Comparison of ENCODE assay signal across 2 cellular contexts in genomic region chr4:33078145-33078544, GRCh38.
TF ChIP-seq lines count a peak whose summit lies in the region.

No MANE protein-coding gene starts in this region.

TF ChIP-seq in liver, 16 proteins besides CTCF, POLR2A, EP300 and RAD21 (continued from another document):
- peak in 1 of 2 donors; percentile 42 for TF ChIP-seq JUND (IDR thresholded peaks at IDR 0.05)
- peak; percentile 16 for TF ChIP-seq FOXA1 (IDR thresholded peaks at IDR 0.05)
- no peak for TF ChIP-seq EGR1 (IDR thresholded peaks at IDR 0.05; ENCODE audit: low read depth in 2 of 2)
- TF ChIP-seq ZBTB33 (IDR thresholded peaks at IDR 0.05) = no peak
- TF ChIP-seq, protein P1, sequence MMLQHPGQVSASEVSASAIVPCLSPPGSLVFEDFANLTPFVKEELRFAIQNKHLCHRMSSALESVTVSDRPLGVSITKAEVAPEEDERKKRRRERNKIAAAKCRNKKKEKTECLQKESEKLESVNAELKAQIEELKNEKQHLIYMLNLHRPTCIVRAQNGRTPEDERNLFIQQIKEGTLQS (IDR thresholded peaks at IDR 0.05) = no peak
- TF ChIP-seq RXRA (IDR thresholded peaks at IDR 0.05) = peak in 1 of 2 donors; percentile 60
- no peak for TF ChIP-seq TAF1 (conservative IDR thresholded peaks at IDR 0.05)
- TF ChIP-seq FOXA2 (IDR thresholded peaks at IDR 0.05) = peak; percentile 32
- TF ChIP-seq SP1 (IDR thresholded peaks at IDR 0.05) = peak; percentile 32
- no peak for TF ChIP-seq NR2F2 (IDR thresholded peaks at IDR 0.05)
- TF ChIP-seq GABPA (IDR thresholded peaks at IDR 0.05 in 1 of 2, conservative IDR thresholded peaks at IDR 0.05 in 1 of 2) = peak in 1 of 2 donors; percentile 35

TF ChIP-seq in HepG2, 621 proteins besides CTCF, POLR2A, EP300 and RAD21 (continued from another document):
- TF ChIP-seq AKNA (CRISPR knock-in tag; IDR thresholded peaks at IDR 0.05; ENCODE audit: borderline replicate concordance) (no peak), FOXO1 (CRISPR knock-in tag; IDR thresholded peaks at IDR 0.05) (no peak), ARID5B (CRISPR knock-in tag; IDR thresholded peaks at IDR 0.05) (no peak), MLX (CRISPR knock-in tag; IDR thresholded peaks at IDR 0.05) (no peak), MYNN (CRISPR knock-in tag; IDR thresholded peaks at IDR 0.05; ENCODE audit: low read depth) (no peak), ZNF609 (CRISPR knock-in tag; IDR thresholded peaks at IDR 0.05; ENCODE audit: borderline replicate concordance) (no peak), IKZF5 (CRISPR knock-in tag; IDR thresholded peaks at IDR 0.05) (no peak), ZNF256 (CRISPR knock-in tag; conservative IDR thresholded peaks at IDR 0.05) (no peak), ZMYM2 (CRISPR knock-in tag; IDR thresholded peaks at IDR 0.05) (no peak), E2F2 (CRISPR knock-in tag; IDR thresholded peaks at IDR 0.05; ENCODE audit: borderline replicate concordance) (no peak), ZBTB21 (CRISPR knock-in tag; IDR thresholded peaks at IDR 0.05) (no peak), ZNF205 (CRISPR knock-in tag; IDR thresholded peaks at IDR 0.05) (no peak), ZNF790 (CRISPR knock-in tag; IDR thresholded peaks at IDR 0.05; ENCODE audit: borderline replicate concordance) (no peak)
- TF ChIP-seq, protein P2, sequence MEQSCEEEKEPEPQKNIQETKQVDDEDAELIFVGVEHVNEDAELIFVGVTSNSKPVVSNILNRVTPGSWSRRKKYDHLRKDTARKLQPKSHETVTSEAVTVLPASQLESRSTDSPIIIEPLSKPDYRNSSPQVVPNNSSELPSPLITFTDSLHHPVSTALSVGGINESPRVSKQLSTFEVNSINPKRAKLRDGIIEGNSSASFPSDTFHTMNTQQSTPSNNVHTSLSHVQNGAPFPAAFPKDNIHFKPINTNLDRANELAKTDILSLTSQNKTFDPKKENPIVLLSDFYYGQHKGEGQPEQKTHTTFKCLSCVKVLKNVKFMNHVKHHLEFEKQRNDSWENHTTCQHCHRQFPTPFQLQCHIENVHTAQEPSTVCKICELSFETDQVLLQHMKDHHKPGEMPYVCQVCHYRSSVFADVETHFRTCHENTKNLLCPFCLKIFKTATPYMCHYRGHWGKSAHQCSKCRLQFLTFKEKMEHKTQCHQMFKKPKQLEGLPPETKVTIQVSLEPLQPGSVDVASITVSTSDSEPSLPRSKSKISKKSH (CRISPR knock-in tag; IDR thresholded peaks at IDR 0.05; ENCODE audit: borderline replicate concordance) = no peak
